Comparison of ENCODE assay signal across 1 cellular context in the genomic region with DNA sequence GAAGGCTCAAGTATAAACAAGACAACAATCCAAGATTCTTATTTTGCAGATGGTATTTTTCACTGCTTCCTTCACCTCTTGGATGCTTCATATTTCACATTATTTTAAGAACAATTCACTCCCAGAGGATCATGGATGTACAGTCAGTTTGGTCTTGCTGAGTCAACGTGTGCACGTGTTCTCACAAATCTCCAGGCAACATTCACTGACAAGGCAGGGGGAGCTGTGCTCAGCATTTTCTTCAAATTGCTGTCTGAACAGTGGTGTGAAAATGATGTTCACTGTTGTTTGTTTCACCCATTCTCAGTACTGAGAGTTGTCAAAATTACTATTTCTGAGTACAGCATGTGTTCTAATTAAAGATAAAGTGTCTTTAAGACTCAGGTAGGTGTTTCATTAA.
TF ChIP-seq lines count a peak whose summit lies in the region.

No MANE protein-coding gene starts in this region.

TF ChIP-seq in SK-N-SH, 30 proteins besides CTCF, POLR2A, EP300 and RAD21 (continued from another document):
- TF ChIP-seq, protein P1, sequence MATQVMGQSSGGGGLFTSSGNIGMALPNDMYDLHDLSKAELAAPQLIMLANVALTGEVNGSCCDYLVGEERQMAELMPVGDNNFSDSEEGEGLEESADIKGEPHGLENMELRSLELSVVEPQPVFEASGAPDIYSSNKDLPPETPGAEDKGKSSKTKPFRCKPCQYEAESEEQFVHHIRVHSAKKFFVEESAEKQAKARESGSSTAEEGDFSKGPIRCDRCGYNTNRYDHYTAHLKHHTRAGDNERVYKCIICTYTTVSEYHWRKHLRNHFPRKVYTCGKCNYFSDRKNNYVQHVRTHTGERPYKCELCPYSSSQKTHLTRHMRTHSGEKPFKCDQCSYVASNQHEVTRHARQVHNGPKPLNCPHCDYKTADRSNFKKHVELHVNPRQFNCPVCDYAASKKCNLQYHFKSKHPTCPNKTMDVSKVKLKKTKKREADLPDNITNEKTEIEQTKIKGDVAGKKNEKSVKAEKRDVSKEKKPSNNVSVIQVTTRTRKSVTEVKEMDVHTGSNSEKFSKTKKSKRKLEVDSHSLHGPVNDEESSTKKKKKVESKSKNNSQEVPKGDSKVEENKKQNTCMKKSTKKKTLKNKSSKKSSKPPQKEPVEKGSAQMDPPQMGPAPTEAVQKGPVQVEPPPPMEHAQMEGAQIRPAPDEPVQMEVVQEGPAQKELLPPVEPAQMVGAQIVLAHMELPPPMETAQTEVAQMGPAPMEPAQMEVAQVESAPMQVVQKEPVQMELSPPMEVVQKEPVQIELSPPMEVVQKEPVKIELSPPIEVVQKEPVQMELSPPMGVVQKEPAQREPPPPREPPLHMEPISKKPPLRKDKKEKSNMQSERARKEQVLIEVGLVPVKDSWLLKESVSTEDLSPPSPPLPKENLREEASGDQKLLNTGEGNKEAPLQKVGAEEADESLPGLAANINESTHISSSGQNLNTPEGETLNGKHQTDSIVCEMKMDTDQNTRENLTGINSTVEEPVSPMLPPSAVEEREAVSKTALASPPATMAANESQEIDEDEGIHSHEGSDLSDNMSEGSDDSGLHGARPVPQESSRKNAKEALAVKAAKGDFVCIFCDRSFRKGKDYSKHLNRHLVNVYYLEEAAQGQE (IDR thresholded peaks at IDR 0.05; ENCODE audit: low read depth, low read length), result 0 out of 2 replicates have a peak, but pooled peaks have one; percentile 22
- peak; percentile 33 for TF ChIP-seq JUND (IDR thresholded peaks at IDR 0.05)
- TF ChIP-seq, protein P2, sequence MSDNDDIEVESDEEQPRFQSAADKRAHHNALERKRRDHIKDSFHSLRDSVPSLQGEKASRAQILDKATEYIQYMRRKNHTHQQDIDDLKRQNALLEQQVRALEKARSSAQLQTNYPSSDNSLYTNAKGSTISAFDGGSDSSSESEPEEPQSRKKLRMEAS (IDR thresholded peaks at IDR 0.05; ENCODE audit: low read depth), result peak; percentile 99
- TF ChIP-seq ELF1 (IDR thresholded peaks at IDR 0.05), result no peak
